Comparison of ENCODE assay signal across 27 cellular contexts in the genomic region with DNA sequence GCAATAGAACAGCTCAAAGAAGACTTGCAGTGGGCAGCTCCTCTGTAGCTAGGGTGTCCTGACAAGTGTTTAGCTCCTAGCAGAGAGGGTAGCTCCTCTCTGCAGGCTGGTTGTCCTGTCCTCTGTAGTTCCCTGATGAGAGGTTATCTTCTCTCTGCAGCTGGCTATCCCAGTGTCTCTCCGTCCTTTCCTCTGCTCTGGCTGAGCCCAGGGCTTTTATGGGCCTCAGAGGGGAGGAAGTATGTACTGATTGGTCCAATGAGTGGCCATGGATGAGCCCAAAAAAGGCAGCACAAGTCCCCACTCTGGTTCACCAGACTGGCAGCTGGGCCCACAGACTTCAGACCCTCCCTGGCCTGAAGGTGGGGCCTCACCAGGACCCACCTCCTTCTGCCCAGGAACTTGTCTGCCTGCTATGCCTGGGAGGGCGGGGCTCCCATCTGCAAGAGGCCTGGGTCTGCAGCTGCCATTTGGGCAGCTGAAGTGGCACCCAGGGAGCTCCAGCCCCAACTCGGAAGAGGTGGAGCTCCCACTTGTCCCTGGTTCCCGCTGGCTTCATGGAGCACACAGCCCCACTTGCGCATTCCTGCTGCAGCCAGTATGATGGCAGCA.
"Had no signal": no experiment of that assay in that cellular context is flagged by ENCODE, and none has a peak within 500 bp of the region (broad histone marks: within the 10 kb centered on the region; RNA-seq: fewer than 3 reads in every experiment).

No MANE protein-coding gene starts in this region.

- DNase-seq: head of caudate nucleus; hippocampal formation; islet precursor cell; left ventricle myocardium inferior; mesendoderm; naive thymus-derived CD4-positive, alpha-beta T cell; occipital lobe; right cardiac atrium; stimulated activated CD4-positive, alpha-beta T cell treated with anti-CD3 and anti-CD28 coated beads, Interleukin-12 subunit alpha, Interleukin-12 subunit beta, amount 100 ng/mL, for 4 hours; stimulated activated CD4-positive, alpha-beta T cell treated with anti-CD3 and anti-CD28 coated beads, Interleukin-15, amount 100 ng/mL, for 24 hours; stimulated activated CD4-positive, alpha-beta T cell treated with anti-CD3 and anti-CD28 coated beads, Interleukin-2, amount 100 ng/mL, for 24 hours; stimulated activated CD4-positive, alpha-beta T cell treated with anti-CD3 and anti-CD28 coated beads, Interleukin-4, amount 100 ng/mL, for 1 hour; stimulated activated naive CD4-positive, alpha-beta T cell treated with Interleukin-2 at 50 U/mL for 16 hours; stimulated activated naive CD8-positive, alpha-beta T cell treated with anti-CD3 and anti-CD28 coated beads, Interleukin-15, amount 100 ng/mL, for 72 hours; substantia nigra had no signal

- H3K4me1 Mint-ChIP-seq: mesothelial cell of epicardium; naive thymus-derived CD4-positive, alpha-beta T cell; stimulated activated memory B cell treated with anti-CD40 and anti-IgM and Interleukin-4, amounts not matched to agents 10 μg/mL and 1 μg/mL and 100 μg/mL, for 72 hours; stimulated activated naive CD8-positive, alpha-beta T cell treated with anti-CD3 and anti-CD28 coated beads, Interleukin-15, amount 100 ng/mL, for 72 hours had no signal

- H3K79me2 ChIP-seq: parathyroid adenoma had no signal

- H2AFZ ChIP-seq: parathyroid adenoma had no signal

- H3K9me3 Mint-ChIP-seq: mesothelial cell of epicardium; natural killer cell treated with Interleukin-12 subunit alpha and Interleukin-12 subunit beta and Interleukin-15 and Interleukin-18, amount 100 ng/mL, for 72 hours; stimulated activated memory B cell treated with anti-CD40 and anti-IgM and Interleukin-4, amounts not matched to agents 10 μg/mL and 1 μg/mL and 100 μg/mL, for 72 hours; stimulated activated naive CD8-positive, alpha-beta T cell treated with anti-CD3 and anti-CD28 coated beads, Interleukin-15, amount 100 ng/mL, for 72 hours had no signal

- H3K36me3 ChIP-seq: left ventricle myocardium inferior, neutrophil, tibial nerve, upper lobe of left lung, vagina had no signal

- H3K9me3 ChIP-seq: left ventricle myocardium inferior, neutrophil, upper lobe of left lung, vagina had no signal

- H3K9ac ChIP-seq: parathyroid adenoma had no signal

- H3K36me3 Mint-ChIP-seq: mesothelial cell of epicardium; natural killer cell treated with Interleukin-12 subunit alpha and Interleukin-12 subunit beta and Interleukin-15 and Interleukin-18, amount 100 ng/mL, for 72 hours; stimulated activated memory B cell treated with anti-CD40 and anti-IgM and Interleukin-4, amounts not matched to agents 10 μg/mL and 1 μg/mL and 100 μg/mL, for 72 hours had no signal

- H3K27ac ChIP-seq: left ventricle myocardium inferior, neutrophil, parathyroid adenoma, skin epidermis, tibial nerve, upper lobe of left lung, vagina had no signal

- H3K4me1 ChIP-seq: left ventricle myocardium inferior, parathyroid adenoma, tibial nerve, upper lobe of left lung, vagina had no signal

- ATAC-seq: naive thymus-derived CD4-positive, alpha-beta T cell; right cardiac atrium; sciatic nerve; stimulated activated memory B cell treated with anti-CD40 and anti-IgM and Interleukin-4, amounts not matched to agents 10 μg/mL and 1 μg/mL and 100 μg/mL, for 72 hours; stimulated activated naive CD8-positive, alpha-beta T cell treated with anti-CD3 and anti-CD28 coated beads, Interleukin-15, amount 100 ng/mL, for 72 hours had no signal

- H3K27me3 ChIP-seq: neutrophil, tibial nerve, upper lobe of left lung, vagina had no signal

- H3K4me3 ChIP-seq: left ventricle myocardium inferior, lung, skin epidermis, tibial nerve, upper lobe of left lung, vagina had no signal

- H3K27ac Mint-ChIP-seq: mesothelial cell of epicardium; naive thymus-derived CD4-positive, alpha-beta T cell; natural killer cell treated with Interleukin-12 subunit alpha and Interleukin-12 subunit beta and Interleukin-15 and Interleukin-18, amount 100 ng/mL, for 72 hours; progenitor cell of endocrine pancreas; stimulated activated memory B cell treated with anti-CD40 and anti-IgM and Interleukin-4, amounts not matched to agents 10 μg/mL and 1 μg/mL and 100 μg/mL, for 72 hours; stimulated activated naive CD8-positive, alpha-beta T cell treated with anti-CD3 and anti-CD28 coated beads, Interleukin-15, amount 100 ng/mL, for 72 hours had no signal

- H3K4me3 Mint-ChIP-seq: mesothelial cell of epicardium; naive thymus-derived CD4-positive, alpha-beta T cell; natural killer cell treated with Interleukin-12 subunit alpha and Interleukin-12 subunit beta and Interleukin-15 and Interleukin-18, amount 100 ng/mL, for 72 hours; stimulated activated memory B cell treated with anti-CD40 and anti-IgM and Interleukin-4, amounts not matched to agents 10 μg/mL and 1 μg/mL and 100 μg/mL, for 72 hours; stimulated activated naive CD8-positive, alpha-beta T cell treated with anti-CD3 and anti-CD28 coated beads, Interleukin-15, amount 100 ng/mL, for 72 hours had no signal
